24 cellular contexts compared by ENCODE assay signal in genomic region chr9:79107911-79108676, GRCh38.
A peak's percentile ranks its signal among the peaks of the same experiment; 100 is the strongest.
DNase-seq lines count a peak whose midpoint lies in the region; ATAC-seq, FAIRE-seq and TF ChIP-seq lines count a peak whose summit lies in the region.
"Had no signal": no experiment of that assay in that cellular context is flagged by ENCODE, and none has a peak within 500 bp of the region (broad histone marks: within the 10 kb centered on the region; RNA-seq: fewer than 3 reads in every experiment).

No MANE protein-coding gene starts in this region.

- no peak overlapping the region for H3K4ac ChIP-seq in IMR-90 (ENCODE audit: low read depth, low read length)

- POLR2A ChIA-PET in A549 (lab: Yijun Ruan, JAX) (no interaction called here), IMR-90 (lab: Charles Lee; ENCODE audit: unreplicated experiment) (no interaction called here), WTC11 (lab: Charles Lee) (no interaction called here)

- intact Hi-C loops in IMR-90 (cut with micrococcal nuclease) = no loop called here

- H3K4me2 ChIP-seq in A549 (no peak overlapping the region), IMR-90 (ENCODE audit: low read depth, low read length) (no peak overlapping the region), osteoblast (ENCODE audit: insufficient read depth, low read length) (no peak overlapping the region)

- no peak overlapping the region for H3K4me3 ChIP-seq in A549
- H3K4me3 ChIP-seq in IMR-90 (ENCODE audit: insufficient read depth, low read depth, low read length) = no peak overlapping the region
- no peak overlapping the region for H3K4me3 ChIP-seq in skeletal muscle cell (ENCODE audit: low read depth, low read length)
- H3K4me3 ChIP-seq in osteoblast (ENCODE audit: insufficient read depth, low read length) = no peak overlapping the region
- H3K4me3 ChIP-seq: K562 had no signal

- 48% methylated on average over 3 of the region's 3 CpGs for WGBS in A549 (ENCODE audit: missing lambda C conversion rate)
- WGBS in IMR-90 (ENCODE audit: extremely low coverage in 2 of 2, insufficient read length in 1 of 2), 2 experiments = 89% methylated on average over 3 of the region's 3 CpGs; no CpG with 5 or more reads in 1 of the 2 experiments

- H2BK20ac ChIP-seq in IMR-90 (ENCODE audit: low read depth, low read length) = no peak overlapping the region

- ATAC-seq in A549 = no peak
- no peak for ATAC-seq in IMR-90 (ENCODE audit: low read depth)
- no peak for ATAC-seq in WTC11
- ATAC-seq: HCT116, HepG2, K562 had no signal

- H3K36me3 Mint-ChIP-seq in WTC11 = peaks cover 32% of the 10 kb centered on the region

- BruUV-seq in IMR-90 (replicated peaks; lab: Mats Ljungman, UMichigan) = no TSS peak

- H4K8ac ChIP-seq in IMR-90 (ENCODE audit: low read depth in 2 of 2, low read length in 2 of 2) = no peak overlapping the region

- H3K4me1 Mint-ChIP-seq in WTC11 = peaks cover 6% of the 10 kb centered on the region; the same call in 1 of the 2 replicates

- no peak for TF ChIP-seq EP300 in A549 (IDR thresholded peaks at IDR 0.05)

- H2AK5ac ChIP-seq in IMR-90 (ENCODE audit: low read depth, low read length) = no peak overlapping the region; the same call in 1 of the 2 replicates

- no peak overlapping the region for H2BK5ac ChIP-seq in IMR-90 (ENCODE audit: low read depth, low read length, poor library complexity, severe bottlenecking)

- peaks cover 46% of the 10 kb centered on the region for H3K9me3 Mint-ChIP-seq in WTC11

- H3K9me3 ChIP-seq in A549 (peaks cover 19% of the 10 kb centered on the region), IMR-90 (ENCODE audit: control insufficient read depth, insufficient read depth, low read length) (peaks cover 3% of the 10 kb centered on the region; the same call in 1 of the 2 replicates), osteoblast (ENCODE audit: low read depth, low read length) (no peaks in the 10 kb centered on the region)

- H3K36me3 ChIP-seq in IMR-90 (ENCODE audit: control insufficient read depth, insufficient read depth, low read length) (no peaks in the 10 kb centered on the region), osteoblast (ENCODE audit: insufficient read depth, low read length) (no peaks in the 10 kb centered on the region)

- dilution Hi-C loops in IMR-90 (cut with HindIII; ENCODE audit: low sequenced_read_pairs, unreplicated experiment) = no loop called here

- in situ Hi-C loops in IMR-90 (cut with MboI; ENCODE audit: low sequenced_read_pairs) = no loop called here

- TF ChIP-seq POLR2A in A549 (IDR thresholded peaks at IDR 0.05; ENCODE audit: low read length) = no peak
- TF ChIP-seq POLR2A in IMR-90 (IDR thresholded peaks at IDR 0.05; ENCODE audit: low read depth, low read length) = no peak

- H3K9ac ChIP-seq in IMR-90 (ENCODE audit: low read depth, low read length) = no peak overlapping the region

- H3K27ac ChIP-seq in A549 (no peak overlapping the region), IMR-90 (ENCODE audit: insufficient read depth, low read length) (no peak overlapping the region), osteoblast (ENCODE audit: low read depth, low read length) (no peak overlapping the region)
- H3K27ac ChIP-seq: 22Rv1 had no signal

- CTCF ChIA-PET in A549 (lab: Yijun Ruan, JAX) (no interaction called here), IMR-90 (lab: Yijun Ruan, JAX) (no interaction called here), WTC11 (lab: Charles Lee) (no interaction called here)

- no peak overlapping the region for H3K23ac ChIP-seq in IMR-90 (ENCODE audit: low read depth, low read length)

- no peak overlapping the region for H3K27ac Mint-ChIP-seq in WTC11

- no peaks in the 10 kb centered on the region for H3K9me1 ChIP-seq in IMR-90 (ENCODE audit: insufficient read depth, low read length)

- no peaks in the 10 kb centered on the region for H3K79me1 ChIP-seq in IMR-90 (ENCODE audit: low read depth in 1 of 2, low read length in 2 of 2)

- no peak overlapping the region for H2BK120ac ChIP-seq in IMR-90 (ENCODE audit: low read depth, low read length)

- H3K4me3 Mint-ChIP-seq in WTC11 = no peak overlapping the region

- FAIRE-seq in A549 (lab: Jason Lieb, UNC) = no peak
- FAIRE-seq: GM19239, HepG2, K562, RCC 7860 had no signal

- no peaks in the 10 kb centered on the region for H3K4me1 ChIP-seq in A549
- no peaks in the 10 kb centered on the region for H3K4me1 ChIP-seq in IMR-90 (ENCODE audit: control insufficient read depth, insufficient read depth, low read length)
- peaks cover 5% of the 10 kb centered on the region for H3K4me1 ChIP-seq in osteoblast (ENCODE audit: insufficient read depth, low read length)

- H4K20me1 ChIP-seq in IMR-90 (ENCODE audit: insufficient read depth, low read length) = no peaks in the 10 kb centered on the region
- no peaks in the 10 kb centered on the region for H4K20me1 ChIP-seq in osteoblast (ENCODE audit: insufficient read depth, low read length)

- no peak overlapping the region for H3K14ac ChIP-seq in IMR-90 (replicated peaks; ENCODE audit: low read depth, low read length)

- no peaks in the 10 kb centered on the region for H3K27me3 Mint-ChIP-seq in WTC11 (ENCODE audit: low read depth)

- no peak overlapping the region for H3K18ac ChIP-seq in IMR-90 (ENCODE audit: low read depth, low read length)

- no peak overlapping the region for H2AK9ac ChIP-seq in IMR-90 (replicated peaks; ENCODE audit: low read depth, low read length, poor library complexity)

- H2AFZ ChIP-seq in IMR-90 (replicated peaks; ENCODE audit: low read length, poor library complexity) = no peak overlapping the region
- H2AFZ ChIP-seq in osteoblast (ENCODE audit: low read length) = no peak overlapping the region

- H4K5ac ChIP-seq in IMR-90 (ENCODE audit: low read depth, low read length) = no peak overlapping the region

- no peak for TF ChIP-seq CTCF in A549 (IDR thresholded peaks at IDR 0.05)
- no peak for TF ChIP-seq CTCF in IMR-90 (conservative IDR thresholded peaks at IDR 0.05; ENCODE audit: low read depth, low read length)
- TF ChIP-seq CTCF in osteoblast (IDR thresholded peaks at IDR 0.05; ENCODE audit: extremely low read depth, low read depth, low read length) = no peak
- no peak for TF ChIP-seq CTCF in WTC11 (IDR thresholded peaks at IDR 0.05)

- no peaks in the 10 kb centered on the region for H3K79me2 ChIP-seq in osteoblast (ENCODE audit: insufficient read depth, low read length)

- H2BK15ac ChIP-seq in IMR-90 (ENCODE audit: low read depth, low read length) = no peak overlapping the region

- no peak overlapping the region for H4K91ac ChIP-seq in IMR-90 (ENCODE audit: insufficient read depth, low read depth, low read length)

- DNase-seq in A549 (ENCODE audit: low read depth in 1 of 2, low spot score in 1 of 2) (no peak), IMR-90 (peak; percentile 17), fibroblast of peridontal ligament (ENCODE audit: extremely low read depth) (peak; percentile 24), skeletal muscle cell (ENCODE audit: low read depth) (peak; percentile 51), germinal center (ENCODE audit: low spot score) (no peak), osteoblast (ENCODE audit: insufficient read length, low spot score, missing footprints) (no peak), WTC11 (ENCODE audit: low spot score) (no peak)
- DNase-seq: ACHN, Calu3, DMS79 treated with DMSO at 0.1 percent for 48 hours, Kasumi-1, MV-4-11, NCI-H1105, NCI-H146, NCI-H1930, NCI-H446, NCI-H524 treated with DMSO at 0.1 percent for 48 hours, NCI-H774 had no signal

- TF ChIP-seq RAD21 in A549 (conservative IDR thresholded peaks at IDR 0.05 in 1 of 2, IDR thresholded peaks at IDR 0.05 in 1 of 2) = no peak
- TF ChIP-seq RAD21 in IMR-90 (IDR thresholded peaks at IDR 0.05; ENCODE audit: low read length) = no peak

- H3K27me3 ChIP-seq in IMR-90 (ENCODE audit: control insufficient read depth, insufficient read depth, low read length) (no peaks in the 10 kb centered on the region), osteoblast (ENCODE audit: insufficient read depth, low read length) (no peaks in the 10 kb centered on the region)

- no peak overlapping the region for H3K56ac ChIP-seq in IMR-90 (ENCODE audit: extremely low read depth, insufficient read depth, low read length)

TF ChIP-seq in A549, 52 proteins besides CTCF, POLR2A, EP300 and RAD21:
- TF ChIP-seq ZFP36 (IDR thresholded peaks at IDR 0.05; ENCODE audit: borderline replicate concordance, partially characterized antibody) (peak; percentile 90), PBX3 (IDR thresholded peaks at IDR 0.05) (no peak)

TF ChIP-seq in IMR-90, 13 proteins besides CTCF, POLR2A, EP300 and RAD21 (continues in another document):
- TF ChIP-seq ELK1 (IDR thresholded peaks at IDR 0.05; ENCODE audit: borderline replicate concordance, low read depth, low read length) = no peak
- TF ChIP-seq RCOR1 (IDR thresholded peaks at IDR 0.05; ENCODE audit: insufficient replicate concordance, low read length) = no peak
- no peak for TF ChIP-seq CHD1 (IDR thresholded peaks at IDR 0.05; ENCODE audit: low read depth, low read length)
- TF ChIP-seq MXI1 (IDR thresholded peaks at IDR 0.05; ENCODE audit: borderline replicate concordance, low read depth, low read length) = no peak
- no peak for TF ChIP-seq CEBPB (IDR thresholded peaks at IDR 0.05; ENCODE audit: low read depth, low read length)

TF ChIP-seq in WTC11, 78 proteins besides CTCF, POLR2A, EP300 and RAD21:
- TF ChIP-seq ZBTB43 (CRISPR knock-in tag; IDR thresholded peaks at IDR 0.05) = no peak
- TF ChIP-seq CREB1 (CRISPR knock-in tag; IDR thresholded peaks at IDR 0.05) = no peak
- no peak for TF ChIP-seq NFE2L1 (CRISPR knock-in tag; IDR thresholded peaks at IDR 0.05)
- no peak for TF ChIP-seq RELA (CRISPR knock-in tag; IDR thresholded peaks at IDR 0.05; ENCODE audit: borderline replicate concordance)

Comparison
In these comparisons a context has a peak if more than half of its experiments do, and no peak if none do; other contexts are left out.
1. DNase-seq: peak in IMR-90 (single experiment), fibroblast of peridontal ligament (single experiment) and skeletal muscle cell (single experiment); none in A549 (0 of 2), germinal center (single experiment), osteoblast (single experiment) and WTC11 (single experiment).